Comparison of ENCODE assay signal across 14 cellular contexts in genomic region chr19:40341601-40342482, GRCh38. TPM values are rescaled to one million over a fixed set of nuclear protein-coding genes. Genes with fewer than 3 reads are reported as not detected.
DNase-seq lines count a peak whose midpoint lies in the region; ATAC-seq and TF ChIP-seq lines count a peak whose summit lies in the region.
"Had no signal": no experiment of that assay in that cellular context is flagged by ENCODE, and none has a peak within 500 bp of the region (broad histone marks: within the 10 kb centered on the region; RNA-seq: fewer than 3 reads in every experiment).

No MANE protein-coding gene starts in this region.

- H3K4me3 ChIP-seq in CD8-positive, alpha-beta T cell (ENCODE audit: low read depth, low read length) = no peak overlapping the region
- H3K4me3 ChIP-seq in right atrium auricular region (peak overlapping the region; percentile 9 to 19), gastrocnemius medialis (peak overlapping the region in 3 of 4 donors; percentile 39 to 50 (median 44))
- H3K4me3 ChIP-seq: BLaER1 treated with 17β-estradiol and CSF1 and Interleukin-3, amounts not matched to agents 10 nM and 100 nM; SJSA1 had no signal

- no peaks in the 10 kb centered on the region for H3K27me3 ChIP-seq in CD8-positive, alpha-beta T cell (ENCODE audit: insufficient read depth, low read length)
- H3K27me3 ChIP-seq in right atrium auricular region = no peaks in the 10 kb centered on the region
- no peaks in the 10 kb centered on the region for H3K27me3 ChIP-seq in gastrocnemius medialis
- H3K27me3 ChIP-seq: BLaER1 treated with 17β-estradiol and CSF1 and Interleukin-3, amounts not matched to agents 10 nM and 100 nM; SJSA1 had no signal

- H3K27ac ChIP-seq in CD8-positive, alpha-beta T cell (ENCODE audit: low read depth, low read length) = no peak overlapping the region
- peak overlapping the region; percentile 84 to 92 for H3K27ac ChIP-seq in right atrium auricular region
- H3K27ac ChIP-seq in gastrocnemius medialis = peak overlapping the region; percentile 88 to 97 (median 94)
- H3K27ac ChIP-seq: SJSA1 had no signal

- no TSS peak for BruUV-seq in MCF 10A (replicated peaks; lab: Mats Ljungman, UMichigan)

- no peaks in the 10 kb centered on the region for H3K9me3 Mint-ChIP-seq in CD8-positive, alpha-beta T cell
- no peaks in the 10 kb centered on the region for H3K9me3 Mint-ChIP-seq in MCF 10A (ENCODE audit: unreplicated experiment)
- H3K9me3 Mint-ChIP-seq: effector memory CD8-positive, alpha-beta T cell had no signal

- CTCF ChIA-PET in CD8-positive, alpha-beta T cell (lab: Charles Lee) = interaction anchor here (1.1 kb wide), 1 partner anchor 36 kb away, joined by 3 read pairs; no protein-coding TSS in a partner anchor
- CTCF ChIA-PET in MCF 10A (lab: Yijun Ruan, JAX) = interaction anchor here (0.6 to 1.5 kb wide), 6 partner anchors 9 to 497 kb away, joined by 3 to 5 read pairs (median 3); no protein-coding TSS in a partner anchor

- peak; percentile 69 to 74 for TF ChIP-seq POLR2A in gastrocnemius medialis (IDR thresholded peaks at IDR 0.05)

- no peak for TF ChIP-seq CTCF in CD8-positive, alpha-beta T cell (IDR thresholded peaks at IDR 0.05)
- no peak for TF ChIP-seq CTCF in MCF 10A (IDR thresholded peaks at IDR 0.05; ENCODE audit: unreplicated experiment)
- no peak for TF ChIP-seq CTCF in right atrium auricular region (IDR thresholded peaks at IDR 0.05)
- no peak for TF ChIP-seq CTCF in gastrocnemius medialis (IDR thresholded peaks at IDR 0.05 in 4 of 5, conservative IDR thresholded peaks at IDR 0.05 in 1 of 5)
- TF ChIP-seq CTCF in GM13976 (IDR thresholded peaks at IDR 0.05; ENCODE audit: borderline replicate concordance, control extremely low read depth, extremely low read depth, insufficient read depth, missing control alignments) = no peak
- TF ChIP-seq CTCF in GM10266 (IDR thresholded peaks at IDR 0.05; ENCODE audit: control insufficient read depth, insufficient read depth, low read depth, missing control alignments) = no peak

- no peaks in the 10 kb centered on the region for H3K9me3 ChIP-seq in CD8-positive, alpha-beta T cell (ENCODE audit: low read length)
- H3K9me3 ChIP-seq in right atrium auricular region (no peaks in the 10 kb centered on the region), gastrocnemius medialis (no peaks in the 10 kb centered on the region)
- H3K9me3 ChIP-seq: BLaER1 treated with 17β-estradiol and CSF1 and Interleukin-3, amounts not matched to agents 10 nM and 100 nM; SJSA1 had no signal

- intact Hi-C loops in CD8-positive, alpha-beta T cell (cut with DNase I, micrococcal nuclease) = loop anchor here in 1 of 2 experiments (10.0 kb wide), 1 partner anchor 1957 kb away; the partner anchor contains the start of genes GGN and SPRED3
- intact Hi-C loops in MCF 10A (cut with micrococcal nuclease) (no loop called here), gastrocnemius medialis (cut with DNase I; ENCODE audit: low total_unique reads) (no loop called here)

- no peaks in the 10 kb centered on the region for H3K27me3 Mint-ChIP-seq in CD8-positive, alpha-beta T cell (ENCODE audit: low read depth)
- H3K27me3 Mint-ChIP-seq in MCF 10A (ENCODE audit: insufficient read depth, unreplicated experiment) = no peaks in the 10 kb centered on the region
- H3K27me3 Mint-ChIP-seq: effector memory CD8-positive, alpha-beta T cell had no signal

- H3K36me3 ChIP-seq in CD8-positive, alpha-beta T cell (ENCODE audit: insufficient read depth, low read length) = peaks cover 4% of the 10 kb centered on the region
- H3K36me3 ChIP-seq in right atrium auricular region (peaks cover 11% of the 10 kb centered on the region), gastrocnemius medialis (peaks cover 0 to 15% of the 10 kb centered on the region in 2 donors)

- H3K4me3 Mint-ChIP-seq in CD8-positive, alpha-beta T cell = no peak overlapping the region
- peak overlapping the region; percentile 25 for H3K4me3 Mint-ChIP-seq in MCF 10A (ENCODE audit: unreplicated experiment)
- H3K4me3 Mint-ChIP-seq: effector memory CD8-positive, alpha-beta T cell had no signal

- no peak for DNase-seq in CD8-positive, alpha-beta T cell
- DNase-seq in MCF 10A (ENCODE audit: unreplicated experiment) (no peak), right atrium auricular region (ENCODE audit: low spot score) (peak; percentile 77), gastrocnemius medialis (peak; percentile 88 to 97), GM13976 (ENCODE audit: low spot score) (no peak), GM10266 (ENCODE audit: extremely low spot score) (no peak)
- DNase-seq: activated CD4-positive, alpha-beta T cell treated with anti-CD3 and anti-CD28 coated beads for 1 hour; activated naive CD4-positive, alpha-beta T cell treated with Interleukin-2 at 50 U/mL for 16 hours; effector memory CD8-positive, alpha-beta T cell had no signal

- peak overlapping the region; percentile 70 for H3K27ac Mint-ChIP-seq in CD8-positive, alpha-beta T cell
- H3K27ac Mint-ChIP-seq in MCF 10A (ENCODE audit: low read depth, unreplicated experiment) = peak overlapping the region; percentile 87

- POLR2A ChIA-PET in CD8-positive, alpha-beta T cell (lab: Charles Lee) = no interaction called here
- POLR2A ChIA-PET in MCF 10A (lab: Yijun Ruan, JAX) = interaction anchor here (0.6 to 1.5 kb wide), 3 partner anchors 11 to 79 kb away, joined by 3 to 9 read pairs (median 3); no protein-coding TSS in a partner anchor

- in situ Hi-C loops in gastrocnemius medialis (cut with MboI; ENCODE audit: low sequenced_read_pairs in 4 of 4) (no loop called here), GM13976 (cut with MboI; ENCODE audit: low sequenced_read_pairs, unreplicated experiment) (no loop called here)

- H3K4me1 ChIP-seq in CD8-positive, alpha-beta T cell (ENCODE audit: insufficient read depth, low read length) = no peaks in the 10 kb centered on the region
- H3K4me1 ChIP-seq in right atrium auricular region = peaks cover 0 to 19% of the 10 kb centered on the region in 2 donors
- peaks cover 29 to 32% of the 10 kb centered on the region in 2 donors for H3K4me1 ChIP-seq in gastrocnemius medialis
- H3K4me1 ChIP-seq: SJSA1 had no signal

- no peak for ATAC-seq in CD8-positive, alpha-beta T cell
- ATAC-seq in gastrocnemius medialis (peak; percentile 93 to 96), HG03571 (IDR thresholded peaks at IDR 0.05; ENCODE audit: unreplicated experiment) (no peak), GM21619 (IDR thresholded peaks at IDR 0.05; ENCODE audit: unreplicated experiment) (no peak)
- ATAC-seq: effector memory CD8-positive, alpha-beta T cell had no signal

- H3K36me3 Mint-ChIP-seq in CD8-positive, alpha-beta T cell = peaks cover 44% of the 10 kb centered on the region
- peaks cover 33% of the 10 kb centered on the region for H3K36me3 Mint-ChIP-seq in MCF 10A (ENCODE audit: insufficient read depth, unreplicated experiment)

- H3K4me1 Mint-ChIP-seq in CD8-positive, alpha-beta T cell (ENCODE audit: low read depth) = peaks cover 21% of the 10 kb centered on the region
- H3K4me1 Mint-ChIP-seq in MCF 10A (ENCODE audit: insufficient read depth, unreplicated experiment) = peaks cover 25% of the 10 kb centered on the region

RNA-seq across cellular contexts. Expression of gene C19orf47, which starts 6.4 kb away (rescaled TPM):
- total RNA-seq in CD8-positive, alpha-beta T cell = 10 to 100 TPM; 10.2 to 11.2 TPM
- total RNA-seq in MCF 10A (2022) (14.9 and 16.1 TPM in 2 replicates), right atrium auricular region (10 to 100 TPM; 58.2 to 88.2 TPM), gastrocnemius medialis (100 to 1,000 TPM; 178 to 287 (median 219) TPM)

RNA-seq across cellular contexts. Expression of gene PLD3, which starts 6.7 kb away (rescaled TPM):
- 10 to 100 TPM; 48.9 to 56.1 TPM for total RNA-seq in CD8-positive, alpha-beta T cell
- total RNA-seq in MCF 10A (2022) = 98.9 and 130 TPM in 2 replicates
- 100 to 1,000 TPM; 273 to 315 TPM for total RNA-seq in right atrium auricular region
- total RNA-seq in gastrocnemius medialis = 100 to 1,000 TPM; 136 to 198 (median 190) TPM

RNA-seq across cellular contexts. Expression of gene HIPK4, which starts 48.1 kb away (rescaled TPM):
- under 1 TPM in 1 of 2 experiments, not detected in 1; 0.14 TPM for total RNA-seq in CD8-positive, alpha-beta T cell
- not detected in 2 replicates for total RNA-seq in MCF 10A (2022)
- total RNA-seq in right atrium auricular region = 1 to 10 TPM in 1 of 2 donors, not detected in 1; 1.0 TPM
- total RNA-seq in gastrocnemius medialis = under 1 TPM in 2 of 4 donors, not detected in 2; 0.20 to 0.39 TPM
- total RNA-seq: NCI-H460 had no signal

RNA-seq across cellular contexts. Expression of gene AKT2, which starts 56.7 kb away (rescaled TPM):
- total RNA-seq in CD8-positive, alpha-beta T cell = 100 to 1,000 TPM; 289 to 292 TPM
- total RNA-seq in MCF 10A (2022) (108 and 111 TPM in 2 replicates), right atrium auricular region (10 to 100 TPM; 63.3 to 76.7 TPM), gastrocnemius medialis (100 to 1,000 TPM in 2 of 4 donors, 10 to 100 TPM in 2; 88.0 to 387 (median 102) TPM)

Comparison
In these comparisons a context has a peak if more than half of its experiments do, and no peak if none do; other contexts are left out.
1. ATAC-seq: peak in gastrocnemius medialis (2 of 2); none in CD8-positive, alpha-beta T cell (single experiment), HG03571 (single experiment) and GM21619 (single experiment).
2. DNase-seq: peak in right atrium auricular region (single experiment) and gastrocnemius medialis (2 of 2); none in CD8-positive, alpha-beta T cell (0 of 7), MCF 10A (single experiment), GM13976 (single experiment) and GM10266 (single experiment).